ENCODE assay signal across 8 cellular contexts in genomic region chr13:46896346-46897138, GRCh38. TPM values are rescaled to one million over a fixed set of nuclear protein-coding genes. Genes with fewer than 3 reads are reported as not detected.
DNase-seq lines count a peak whose midpoint lies in the region; ATAC-seq and TF ChIP-seq lines count a peak whose summit lies in the region.

Gene HTR2A (minus strand): TSS chr13:46897053. CDS start chr13:46895906, 1,147 bp downstream.

- intact Hi-C loops in heart left ventricle (cut with DNase I) = loop anchor here in 3 of 10 donors (10.0 kb wide), 1 partner anchor 878 kb away; no protein-coding TSS in a partner anchor
- intact Hi-C loops in sciatic nerve (cut with DNase I) = no loop called here

- H3K4me3 ChIP-seq in WERI-Rb-1 (ENCODE audit: low read depth, low read length) (peak within 1 kb of the TSS; percentile 34), heart left ventricle (peak within 1 kb of the TSS in 10 of 12 donors; percentile 12 to 68 (median 44))

- no peak for TF ChIP-seq POLR2A in heart left ventricle (IDR thresholded peaks at IDR 0.05)

- peaks cover 0 to 23% (median 1%) of the 10 kb centered on the region in 12 donors for H3K4me1 ChIP-seq in heart left ventricle

- ATAC-seq in heart left ventricle (peak in 2 of 4 donors; percentile 13 to 31), sciatic nerve (peak; percentile 61), HG03469 (IDR thresholded peaks at IDR 0.05; ENCODE audit: unreplicated experiment) (no peak)

- TF ChIP-seq CTCF in WERI-Rb-1 (IDR thresholded peaks at IDR 0.05; ENCODE audit: low read depth, low read length) = no peak
- TF ChIP-seq CTCF in heart left ventricle (IDR thresholded peaks at IDR 0.05) = no peak

- H3K36me3 ChIP-seq in WERI-Rb-1 (no peaks in the 10 kb centered on the region), heart left ventricle (no peaks in the 10 kb centered on the region)

- WGBS in heart left ventricle, 4 donors = 24 to 37% (median 35%) methylated on average over 13 of the region's 13 CpGs

- peak; percentile 49 for DNase-seq in SHP77 treated with DMSO at 0.1 percent for 48 hours (lab: John Stamatoyannopoulos, UW)
- no peak for DNase-seq in SHP77 (lab: John Stamatoyannopoulos, UW)
- DNase-seq in WERI-Rb-1 = no peak
- peak in 3 of 5 donors; percentile 30 to 60 (median 32) for DNase-seq in heart left ventricle
- DNase-seq in sciatic nerve (ENCODE audit: low spot score) = peak; percentile 64
- no peak for DNase-seq in OCI-M2 (lab: John Stamatoyannopoulos, UW; ENCODE audit: unreplicated experiment)
- DNase-seq in NAMALWA (ENCODE audit: low spot score) = no peak

- no peak within 1 kb of the TSS for H3K27ac ChIP-seq in WERI-Rb-1
- peak within 1 kb of the TSS in 3 of 12 donors; percentile 6 to 59 (median 15) for H3K27ac ChIP-seq in heart left ventricle

- H3K27me3 ChIP-seq in WERI-Rb-1 (ENCODE audit: insufficient read depth, low read depth, severe bottlenecking) = no peaks in the 10 kb centered on the region
- H3K27me3 ChIP-seq in heart left ventricle = peaks cover 0 to 16% (median 4%) of the 10 kb centered on the region in 9 donors

- H3K9me3 ChIP-seq in WERI-Rb-1 (ENCODE audit: severe bottlenecking) (no peaks in the 10 kb centered on the region), heart left ventricle (no peaks in the 10 kb centered on the region)

RNA-seq across cellular contexts. Expression of gene HTR2A, which starts in this region (rescaled TPM):
- total RNA-seq in heart left ventricle (under 1 TPM in 4 of 9 donors, not detected in 5; 0.07 to 0.41 (median 0.19) TPM), sciatic nerve (0.09 TPM)
- polyA plus RNA-seq in heart left ventricle = under 1 TPM; 0.04 to 0.24 TPM

Comparison
In these comparisons a context has a peak if more than half of its experiments do, and no peak if none do; other contexts are left out.
1. Peak in DNase-seq and H3K4me3 ChIP-seq in heart left ventricle; RNA of the gene not detected or under 1 TPM.
2. Peak in DNase-seq and ATAC-seq in sciatic nerve; RNA of the gene not detected or under 1 TPM.